Comparison of ENCODE assay signal across 9 cellular contexts in genomic region chr22:21762712-21763581, GRCh38. TPM values are rescaled to one million over a fixed set of nuclear protein-coding genes. Genes with fewer than 3 reads are reported as not detected.
DNase-seq lines count a peak whose midpoint lies in the region; ATAC-seq, FAIRE-seq and TF ChIP-seq lines count a peak whose summit lies in the region.
"Had no signal": no experiment of that assay in that cellular context is flagged by ENCODE, and none has a peak within 500 bp of the region (broad histone marks: within the 10 kb centered on the region; RNA-seq: fewer than 3 reads in every experiment).

No MANE protein-coding gene starts in this region.

- H3K9me3 ChIP-seq in OCI-LY1 (ENCODE audit: low read length) (no peaks in the 10 kb centered on the region), GM12878 (replicated peaks; ENCODE audit: control insufficient read depth, insufficient read depth, low read length) (no peaks in the 10 kb centered on the region), kidney (ENCODE audit: control insufficient read depth in 1 of 2, low read length in 2 of 2) (no peaks in the 10 kb centered on the region)

- peaks cover 25% of the 10 kb centered on the region for H3K4me1 ChIP-seq in OCI-LY1 (ENCODE audit: insufficient read depth, low read length, severe bottlenecking)
- H3K4me1 ChIP-seq in GM12878 (ENCODE audit: control insufficient read depth, insufficient read depth, low read length): peaks cover 56% of the 10 kb centered on the region
- H3K4me1 ChIP-seq in kidney (ENCODE audit: control insufficient read depth in 1 of 2, insufficient read depth in 1 of 2, low read depth in 1 of 2, low read length in 2 of 2): peaks cover 0 to 2% of the 10 kb centered on the region in 2 donors

- H3K9me2 ChIP-seq in OCI-LY1 (ENCODE audit: low read depth, low read length): no peaks in the 10 kb centered on the region

- H3K4me3 ChIP-seq in OCI-LY1 (ENCODE audit: low read depth, low read length, poor library complexity, severe bottlenecking) (no peak overlapping the region), GM12878 (no peak overlapping the region), kidney (ENCODE audit: low read length in 2 of 2) (no peak overlapping the region)

- DNase-seq in GM12878 (ENCODE audit: low read depth, low spot score) (no peak), NOMO-1 (lab: John Stamatoyannopoulos, UW; ENCODE audit: unreplicated experiment in 2 of 2) (no peak), kidney (no peak), inferior parietal cortex (ENCODE audit: extremely low spot score) (no peak)
- peak; percentile 37 for DNase-seq in stimulated activated CD4-positive, alpha-beta T cell treated with anti-CD3 and anti-CD28 coated beads, Interleukin-4, amount 100 ng/mL, for 1 hour
- DNase-seq: HCEC 1CT had no signal

- CTCF ChIA-PET in GM12878 (lab: Yijun Ruan, JAX): interaction anchor here (0.7 to 2.5 kb wide), 14 partner anchors 17 to 209 kb away, joined by 3 to 12 read pairs (median 3); partner anchors contain the start of gene MAPK1

- H2AFZ ChIP-seq in OCI-LY1 (ENCODE audit: low read length) (no peak overlapping the region), GM12878 (ENCODE audit: control insufficient read depth, low read depth, low read length) (no peak overlapping the region)

- peak overlapping the region; percentile 13 for H3K27ac ChIP-seq in OCI-LY1 (ENCODE audit: low read depth, low read length, poor library complexity, severe bottlenecking)
- H3K27ac ChIP-seq in GM12878 (ENCODE audit: control insufficient read depth, insufficient read depth): peak overlapping the region; percentile 50
- no peak overlapping the region for H3K27ac ChIP-seq in kidney (ENCODE audit: low read depth in 2 of 2, low read length in 2 of 2)

- H4K20me1 ChIP-seq in OCI-LY1 (ENCODE audit: insufficient read depth, low read length): no peaks in the 10 kb centered on the region
- no peaks in the 10 kb centered on the region for H4K20me1 ChIP-seq in GM12878 (ENCODE audit: control insufficient read depth, insufficient read depth)

- 0 out of 2 replicates have a peak, but pooled peaks have one; percentile 0 for TF ChIP-seq RAD21 in GM12878 (IDR thresholded peaks at IDR 0.05; ENCODE audit: insufficient read depth, low read depth, low read length)

- no peaks in the 10 kb centered on the region for H3F3A ChIP-seq in OCI-LY1 (ENCODE audit: insufficient read depth, low read length)

- no peaks in the 10 kb centered on the region for H3K27me3 ChIP-seq in OCI-LY1 (ENCODE audit: insufficient read depth, low read length)
- no peaks in the 10 kb centered on the region for H3K27me3 ChIP-seq in GM12878 (replicated peaks in 1 of 2; ENCODE audit: control insufficient read depth in 2 of 2, insufficient read depth in 2 of 2, low read length in 1 of 2)

- H3K4me2 ChIP-seq in OCI-LY1 (ENCODE audit: low read length): no peak overlapping the region
- peak overlapping the region; percentile 55 for H3K4me2 ChIP-seq in GM12878 (ENCODE audit: control insufficient read depth, insufficient read depth)

- BruUV-seq in GM12878 (replicated peaks; lab: Mats Ljungman, UMichigan): no TSS peak

- in situ Hi-C loops in GM12878 (cut with MboI): no loop called here

- RAD21 ChIA-PET in GM12878 (lab: Charles Lee; ENCODE audit: unreplicated experiment): interaction anchor here (0.6 to 2.1 kb wide), 25 partner anchors 9 to 190 kb away, joined by 3 to 18 read pairs (median 4); partner anchors contain the start of genes MAPK1 and YPEL1

- H3K9ac ChIP-seq in OCI-LY1 (ENCODE audit: low read length) (no peak overlapping the region), GM12878 (ENCODE audit: control insufficient read depth, insufficient read depth, low read length) (no peak overlapping the region), kidney (ENCODE audit: low read length in 2 of 2) (no peak overlapping the region)

- 8% methylated on average over 13 of the region's 13 CpGs for WGBS in GM12878 (ENCODE audit: insufficient coverage, insufficient replicate concordance, low lambda C conversion rate, missing lambda C conversion rate)

- ATAC-seq in GM18867 (IDR thresholded peaks at IDR 0.05; ENCODE audit: unreplicated experiment): peak; percentile 34
- peak; percentile 75 for ATAC-seq in GM12878
- no peak for ATAC-seq in GM21723 (IDR thresholded peaks at IDR 0.05; ENCODE audit: unreplicated experiment)

- POLR2A ChIA-PET in GM12878 (lab: Charles Lee): interaction anchor here (0.9 to 1.3 kb wide), 7 partner anchors 10 to 175 kb away, joined by 3 to 4 read pairs (median 4); partner anchors contain the start of genes MAPK1 and YPEL1

- SMC1A ChIA-PET in GM12878 (lab: Charles Lee; ENCODE audit: uncharacterized antibody, unreplicated experiment): interaction anchor here (0.6 to 3.7 kb wide), 34 partner anchors 8 to 1264 kb away, joined by 3 to 26 read pairs (median 4); partner anchors contain the start of genes MAPK1, PPM1F and YPEL1

- H3K79me2 ChIP-seq in OCI-LY1 (ENCODE audit: insufficient read depth, low read length) (no peaks in the 10 kb centered on the region), GM12878 (ENCODE audit: control insufficient read depth, insufficient read depth, low read length) (no peaks in the 10 kb centered on the region)

- FAIRE-seq in GM12878 (lab: Jason Lieb, UNC) (no peak), kidney (lab: Jason Lieb, UNC) (no peak)

- H3K36me3 ChIP-seq in OCI-LY1 (ENCODE audit: insufficient read depth, low read length) (peaks cover 77% of the 10 kb centered on the region), GM12878 (ENCODE audit: control insufficient read depth in 2 of 2, insufficient read depth in 2 of 2, low read length in 1 of 2) (peaks cover 13 to 18% of the 10 kb centered on the region in 2 experiments), kidney (ENCODE audit: control insufficient read depth in 1 of 2, insufficient read depth in 2 of 2, low read length in 2 of 2) (peaks cover 49% of the 10 kb centered on the region in 2 donors)

- TF ChIP-seq CTCF in OCI-LY1 (IDR thresholded peaks at IDR 0.05; ENCODE audit: low read length) (no peak), GM12878 (IDR thresholded peaks at IDR 0.05 in 2 of 3, conservative IDR thresholded peaks at IDR 0.05 in 1 of 3; ENCODE audit: control insufficient read depth in 2 of 3, extremely low read depth in 1 of 3, insufficient read depth in 1 of 3, low read depth in 3 of 3, low read length in 3 of 3) (no peak), kidney (IDR thresholded peaks at IDR 0.05; ENCODE audit: borderline replicate concordance, extremely low read depth, insufficient read depth) (no peak)

- no peak for TF ChIP-seq POLR2A in GM12878 (IDR thresholded peaks at IDR 0.05; ENCODE audit: low read depth, low read length)

- intact Hi-C loops in GM12878 (cut with micrococcal nuclease; ENCODE audit: unreplicated experiment) (loop anchor here (5.0 kb wide), 1 partner anchor 99 kb away; no protein-coding TSS in a partner anchor), kidney (cut with DNase I) (no loop called here)

- TF ChIP-seq EP300 in GM12878 (IDR thresholded peaks at IDR 0.05; ENCODE audit: borderline replicate concordance in 1 of 2, control insufficient read depth in 1 of 2, low read depth in 2 of 2, low read length in 2 of 2): peak; percentile 63 to 79; a peak in 2 of 4 replicates

TF ChIP-seq in GM12878, 131 proteins besides CTCF, POLR2A, EP300 and RAD21 (continues in another document):
- TF ChIP-seq IKZF1 (conservative IDR thresholded peaks at IDR 0.05) (peak; percentile 67), BCLAF1 (IDR thresholded peaks at IDR 0.05) (no peak), BHLHE40 (IDR thresholded peaks at IDR 0.05; ENCODE audit: borderline replicate concordance in 1 of 2, low read depth in 2 of 2, low read length in 1 of 2) (peak; percentile 62 to 70), SUZ12 (IDR thresholded peaks at IDR 0.05; ENCODE audit: unreplicated experiment) (no peak)

RNA-seq across cellular contexts. Expression of gene YPEL1, which starts 27.4 kb away (rescaled TPM):
- total RNA-seq in GM12878 (2013; cell fraction: nucleolus; rRNA removed): 3.8 and 4.0 TPM in 2 replicates
- total RNA-seq in GM12878 (2014; rRNA removed) (0.98 and 5.0 TPM in 2 replicates), GM12878 (2014; rRNA removed; fragmentation: Illumina TruSeq; extraction: Trizol) (0.67 and 0.83 TPM in 2 replicates), GM12878 (2021) (1.4 and 1.9 TPM in 2 replicates), kidney (6.1 TPM)
- 1.2 TPM for polyA plus RNA-seq in GM12878 (2011; ENCODE audit: low read depth)
- polyA plus RNA-seq in GM12878 (2011; rRNA removed) (2.5 and 2.7 TPM in 2 replicates), GM12878 (2014; fragmentation: Illumina TruSeq; extraction: Trizol) (0.69 and 0.82 TPM in 2 replicates), GM12878 (2014; fragmentation: Nextera tagmentation; extraction: Ambion mirVana) (under 1 TPM; 0.13 to 0.21 TPM), GM12878 (2014; rRNA removed) (1.2 and 1.4 TPM in 2 replicates), GM12878 (2016; fragmentation: Nextera tagmentation; extraction: Ambion mirVana) (1 to 10 TPM; 1.7 to 2.4 TPM), kidney (ENCODE audit: insufficient read depth, low read depth, low replicate concordance) (2.2 TPM)
- polyA plus RNA-seq in GM12878 (2011; cell fraction: cytosol; rRNA removed): 1.4 and 1.5 TPM in 2 replicates
- polyA plus RNA-seq in GM12878 (2011; cell fraction: nucleus; rRNA removed): 1.3 and 1.7 TPM in 2 replicates
- polyA plus RNA-seq in GM12878 (2012): 1.9 and 2.0 TPM in 2 replicates
- polyA minus RNA-seq in GM12878 (2011; rRNA and poly(A)+ RNA removed): 2.0 and 2.1 TPM in 2 replicates
- polyA minus RNA-seq in GM12878 (2011; cell fraction: cytosol; rRNA and poly(A)+ RNA removed): 0.52 and 0.94 TPM in 2 replicates
- polyA minus RNA-seq in GM12878 (2011; cell fraction: nucleus; rRNA and poly(A)+ RNA removed): 0.67 and 1.1 TPM in 2 replicates

Comparison
In these comparisons a context has a peak if more than half of its experiments do, and no peak if none do; other contexts are left out.
1. H3K27ac ChIP-seq: peak in OCI-LY1 (single experiment) and GM12878 (single experiment); none in kidney (0 of 2).